In the genomic region with DNA sequence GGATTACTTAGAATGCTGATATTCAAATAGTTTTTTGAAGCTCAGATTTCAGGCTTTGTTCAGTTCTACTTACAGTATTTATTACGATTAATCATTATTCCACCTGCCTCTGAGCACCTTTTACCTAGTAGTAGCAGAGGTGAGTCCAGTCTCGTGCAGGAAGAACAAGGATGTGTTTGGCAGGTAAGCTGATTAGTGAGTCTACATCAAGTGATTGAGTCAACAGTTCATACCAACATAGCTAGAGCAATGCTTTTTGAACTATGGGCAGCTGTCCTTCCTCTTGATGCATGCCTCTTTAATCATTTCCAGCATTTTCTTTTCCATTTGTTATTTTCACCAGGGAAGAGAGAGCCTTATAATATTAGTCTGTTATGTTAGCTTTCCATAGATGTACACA, we compare ENCODE assay signal across 34 cellular contexts.
"Had no signal": no experiment of that assay in that cellular context is flagged by ENCODE, and none has a peak within 500 bp of the region (broad histone marks: within the 10 kb centered on the region; RNA-seq: fewer than 3 reads in every experiment).

No MANE protein-coding gene starts in this region.

- ATAC-seq: body of pancreas; heart left ventricle; natural killer cell; stimulated activated naive CD8-positive, alpha-beta T cell treated with anti-CD3 and anti-CD28 coated beads, Interleukin-15, Interleukin-2, amounts not matched to agents 100 U/mL and 50 U/mL, for 24 hours; T-helper 17 cell had no signal

- H3K9me3 Mint-ChIP-seq: activated CD4-positive, alpha-beta memory T cell treated with anti-CD3 and anti-CD28 coated beads for 36 hours; activated CD4-positive, alpha-beta T cell treated with anti-CD3 and anti-CD28 coated beads, Interleukin-2, amount 10 ng/mL, durations not matched to agents 24 days and 14 days; activated naive CD4-positive, alpha-beta T cell treated with anti-CD3 and anti-CD28 coated beads for 36 hours; activated naive CD8-positive, alpha-beta T cell treated with anti-CD3 and anti-CD28 coated beads for 36 hours; activated T-helper 1 cell treated with anti-CD3 and anti-CD28 coated beads, Interleukin-12 subunit alpha, Interleukin-12 subunit beta, Interleukin-2, Interleukin-4 antibody, amounts not matched to agents 30 ng/mL and 10 ng/mL and 1 ng/mL, durations not matched to agents 14 hours and 24 hours and 36 hours; neural progenitor cell had no signal

- H3K4me1 ChIP-seq: colonic mucosa had no signal

- H3K36me3 Mint-ChIP-seq: activated CD4-positive, alpha-beta memory T cell treated with anti-CD3 and anti-CD28 coated beads for 36 hours; activated naive CD8-positive, alpha-beta T cell treated with anti-CD3 and anti-CD28 coated beads for 36 hours; immature natural killer cell; natural killer cell had no signal

- H3K27ac Mint-ChIP-seq: activated CD4-positive, alpha-beta memory T cell treated with anti-CD3 and anti-CD28 coated beads for 36 hours; activated CD4-positive, alpha-beta T cell treated with anti-CD3 and anti-CD28 coated beads, Interleukin-2, amount 10 ng/mL, durations not matched to agents 24 days and 14 days; activated naive CD4-positive, alpha-beta T cell treated with anti-CD3 and anti-CD28 coated beads for 36 hours; activated naive CD8-positive, alpha-beta T cell treated with anti-CD3 and anti-CD28 coated beads for 36 hours; activated T-helper 1 cell treated with anti-CD3 and anti-CD28 coated beads, Interleukin-12 subunit alpha, Interleukin-12 subunit beta, Interleukin-2, Interleukin-4 antibody, amounts not matched to agents 30 ng/mL and 10 ng/mL and 1 ng/mL, durations not matched to agents 14 hours and 24 hours and 36 hours; immature natural killer cell; natural killer cell; neural progenitor cell; T-helper 17 cell had no signal

- H3K27me3 ChIP-seq: adrenal gland, body of pancreas, colonic mucosa, heart left ventricle, neural progenitor cell, right lobe of liver, vagina had no signal

- H3K27ac ChIP-seq: adrenal gland, body of pancreas, colonic mucosa, heart left ventricle, left ventricle myocardium inferior, neural progenitor cell, right lobe of liver, thoracic aorta, vagina, WERI-Rb-1 had no signal

- H3K9me3 ChIP-seq: adrenal gland, body of pancreas, colonic mucosa, heart left ventricle, left ventricle myocardium inferior, right lobe of liver, thoracic aorta, vagina had no signal

- H3K27me3 Mint-ChIP-seq: activated CD4-positive, alpha-beta memory T cell treated with anti-CD3 and anti-CD28 coated beads for 36 hours; activated CD4-positive, alpha-beta T cell treated with anti-CD3 and anti-CD28 coated beads, Interleukin-2, amount 10 ng/mL, durations not matched to agents 24 days and 14 days; activated naive CD8-positive, alpha-beta T cell treated with anti-CD3 and anti-CD28 coated beads for 36 hours; T-helper 17 cell had no signal

- H3K36me3 ChIP-seq: adrenal gland, colonic mucosa, left ventricle myocardium inferior, neural progenitor cell, right lobe of liver, thoracic aorta, vagina, WERI-Rb-1 had no signal

- H3K4me1 Mint-ChIP-seq: activated CD4-positive, alpha-beta T cell treated with anti-CD3 and anti-CD28 coated beads, Interleukin-2, amount 10 ng/mL, durations not matched to agents 24 days and 14 days; activated naive CD8-positive, alpha-beta T cell treated with anti-CD3 and anti-CD28 coated beads for 36 hours; immature natural killer cell; natural killer cell; T-helper 17 cell had no signal

- DNase-seq: activated CD4-positive, alpha-beta memory T cell treated with anti-CD3 and anti-CD28 coated beads for 36 hours; activated CD4-positive, alpha-beta T cell treated with anti-CD3 and anti-CD28 coated beads, Interleukin-2, amount 10 ng/mL, durations not matched to agents 24 days and 14 days; activated CD4-positive, CD25-positive, alpha-beta regulatory T cell treated with anti-CD3 and anti-CD28 coated beads, Interleukin-2, amount 50 U/mL, for 72 hours; activated CD8-positive, alpha-beta memory T cell treated with anti-CD3 and anti-CD28 coated beads, Interleukin-2, amount 50 U/mL, for 4 hours; activated effector memory CD4-positive, alpha-beta T cell treated with anti-CD3 and anti-CD28 coated beads, Interleukin-2, amount 50 U/mL, for 16 hours; activated naive CD4-positive, alpha-beta T cell treated with anti-CD3 and anti-CD28 coated beads for 36 hours; activated naive CD8-positive, alpha-beta T cell treated with anti-CD3 and anti-CD28 coated beads for 36 hours; activated T-cell treated with anti-CD3 and anti-CD28 coated beads, Interleukin-2, amount 50 U/mL, for 1 hour; adrenal gland; aorta; body of pancreas; colonic mucosa; effector CD8-positive, alpha-beta T cell; foreskin fibroblast; heart left ventricle; hypothalamus; immature natural killer cell; kidney; left ventricle myocardium inferior; mesendoderm; natural killer cell; occipital lobe; right lobe of liver; stimulated activated CD4-positive, alpha-beta T cell treated with anti-CD3 and anti-CD28 coated beads, Interleukin-2, amount 100 ng/mL, for 48 hours; stimulated activated naive CD8-positive, alpha-beta T cell treated with anti-CD3 and anti-CD28 coated beads, Interleukin-15, Interleukin-2, amounts not matched to agents 100 U/mL and 50 U/mL, for 24 hours; T-helper 17 cell; T1000; trophoblast cell; WERI-Rb-1 had no signal

- H3K4me3 Mint-ChIP-seq: activated CD4-positive, alpha-beta memory T cell treated with anti-CD3 and anti-CD28 coated beads for 36 hours; activated CD4-positive, alpha-beta T cell treated with anti-CD3 and anti-CD28 coated beads, Interleukin-2, amount 10 ng/mL, durations not matched to agents 24 days and 14 days; activated naive CD4-positive, alpha-beta T cell treated with anti-CD3 and anti-CD28 coated beads for 36 hours; activated naive CD8-positive, alpha-beta T cell treated with anti-CD3 and anti-CD28 coated beads for 36 hours; activated T-helper 1 cell treated with anti-CD3 and anti-CD28 coated beads, Interleukin-12 subunit alpha, Interleukin-12 subunit beta, Interleukin-2, Interleukin-4 antibody, amounts not matched to agents 30 ng/mL and 10 ng/mL and 1 ng/mL, durations not matched to agents 14 hours and 24 hours and 36 hours; immature natural killer cell; natural killer cell; neural progenitor cell; T-helper 17 cell had no signal

- H3K4me3 ChIP-seq: adrenal gland, body of pancreas, colonic mucosa, heart left ventricle, left ventricle myocardium inferior, lung, neural progenitor cell, right lobe of liver, thoracic aorta, vagina had no signal
